In the genomic region with DNA sequence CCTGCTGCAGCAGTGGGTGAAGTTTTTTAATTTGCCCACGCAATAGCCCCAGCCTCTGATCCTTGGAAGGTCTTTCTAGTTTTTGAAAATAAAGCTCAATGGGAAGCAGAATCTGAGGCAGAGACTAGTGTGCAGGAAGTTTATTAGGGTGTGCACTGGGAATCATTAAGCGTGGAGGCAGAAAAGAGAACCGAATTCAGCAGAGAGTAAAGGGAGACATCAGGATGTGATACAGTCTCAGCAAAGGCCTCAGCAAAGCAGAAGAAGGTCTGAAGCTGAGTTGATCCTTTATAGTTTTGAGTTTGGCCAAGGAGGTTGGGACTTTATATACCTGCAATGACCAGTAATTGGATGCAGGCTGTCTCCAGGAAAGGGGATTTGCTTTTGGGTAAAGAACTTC, we compare ENCODE assay signal across 26 cellular contexts. TPM values are rescaled to one million over a fixed set of nuclear protein-coding genes. Genes with fewer than 3 reads are reported as not detected.
DNase-seq lines count a peak whose midpoint lies in the region; ATAC-seq, FAIRE-seq and TF ChIP-seq lines count a peak whose summit lies in the region.
"Had no signal": no experiment of that assay in that cellular context is flagged by ENCODE, and none has a peak within 500 bp of the region (broad histone marks: within the 10 kb centered on the region; RNA-seq: fewer than 3 reads in every experiment).

No MANE protein-coding gene starts in this region.

- no peaks in the 10 kb centered on the region for H3K9me3 Mint-ChIP-seq in CD4-positive, CD25-positive, alpha-beta regulatory T cell
- no peaks in the 10 kb centered on the region for H3K9me3 Mint-ChIP-seq in activated T-helper 17 cell treated with anti-CD3 and anti-CD28 coated beads, Interleukin-2, amount 50 U/mL, for 72 hours
- no peaks in the 10 kb centered on the region for H3K9me3 Mint-ChIP-seq in stimulated activated memory B cell treated with anti-CD40 and anti-IgM and Interleukin-4, amounts not matched to agents 10 μg/mL and 1 μg/mL and 100 μg/mL, for 72 hours

- H3K27me3 Mint-ChIP-seq in CD4-positive, CD25-positive, alpha-beta regulatory T cell: no peaks in the 10 kb centered on the region
- H3K27me3 Mint-ChIP-seq in activated T-helper 17 cell treated with anti-CD3 and anti-CD28 coated beads, Interleukin-2, amount 50 U/mL, for 72 hours: no peaks in the 10 kb centered on the region
- H3K27me3 Mint-ChIP-seq in stimulated activated memory B cell treated with anti-CD40 and anti-IgM and Interleukin-4, amounts not matched to agents 10 μg/mL and 1 μg/mL and 100 μg/mL, for 72 hours: no peaks in the 10 kb centered on the region

- no peaks in the 10 kb centered on the region for H3K9me3 ChIP-seq in CD4-positive, CD25-positive, alpha-beta regulatory T cell (ENCODE audit: control insufficient read depth in 2 of 2, low read length in 2 of 2)
- no peaks in the 10 kb centered on the region for H3K9me3 ChIP-seq in Karpas-422 (ENCODE audit: low read length)
- H3K9me3 ChIP-seq: A549, MG63 had no signal

- H3K79me2 ChIP-seq in Karpas-422 (ENCODE audit: low read length): no peaks in the 10 kb centered on the region

- H2AFZ ChIP-seq in Karpas-422 (ENCODE audit: low read length): no peak overlapping the region
- H2AFZ ChIP-seq: GM23248 had no signal

- no peak for ATAC-seq in CD4-positive, CD25-positive, alpha-beta regulatory T cell (ENCODE audit: low read depth in 2 of 2)
- ATAC-seq in activated T-helper 17 cell treated with anti-CD3 and anti-CD28 coated beads, Interleukin-2, amount 50 U/mL, for 72 hours (replicated peaks): no peak
- ATAC-seq in stimulated activated memory B cell treated with anti-CD40 and anti-IgM and Interleukin-4, amounts not matched to agents 10 μg/mL and 1 μg/mL and 100 μg/mL, for 72 hours: peak; percentile 60
- ATAC-seq: A549, HepG2, K562 had no signal

- no peak overlapping the region for H3K4me3 Mint-ChIP-seq in CD4-positive, CD25-positive, alpha-beta regulatory T cell
- H3K4me3 Mint-ChIP-seq in activated T-helper 17 cell treated with anti-CD3 and anti-CD28 coated beads, Interleukin-2, amount 50 U/mL, for 72 hours: no peak overlapping the region
- H3K4me3 Mint-ChIP-seq in stimulated activated memory B cell treated with anti-CD40 and anti-IgM and Interleukin-4, amounts not matched to agents 10 μg/mL and 1 μg/mL and 100 μg/mL, for 72 hours: no peak overlapping the region
- H3K4me3 Mint-ChIP-seq: CD14-positive monocyte had no signal

- H3K27ac ChIP-seq in CD4-positive, CD25-positive, alpha-beta regulatory T cell (ENCODE audit: insufficient read depth, low read length, poor library complexity, severe bottlenecking): no peak overlapping the region
- no peak overlapping the region for H3K27ac ChIP-seq in Karpas-422 (ENCODE audit: low read length)
- H3K27ac ChIP-seq: A549, GM23248, SK-N-MC had no signal

- peak overlapping the region in 2 of 3 donors; percentile 21 to 37 for H3K27ac Mint-ChIP-seq in CD4-positive, CD25-positive, alpha-beta regulatory T cell
- peak overlapping the region; percentile 35 for H3K27ac Mint-ChIP-seq in activated T-helper 17 cell treated with anti-CD3 and anti-CD28 coated beads, Interleukin-2, amount 50 U/mL, for 72 hours
- H3K27ac Mint-ChIP-seq in stimulated activated memory B cell treated with anti-CD40 and anti-IgM and Interleukin-4, amounts not matched to agents 10 μg/mL and 1 μg/mL and 100 μg/mL, for 72 hours: peak overlapping the region; percentile 68
- H3K27ac Mint-ChIP-seq: CD14-positive monocyte had no signal

- no peak overlapping the region for H3K4me2 ChIP-seq in Karpas-422 (ENCODE audit: low read depth, low read length, poor library complexity, severe bottlenecking)
- H3K4me2 ChIP-seq: A549 had no signal

- no peak for TF ChIP-seq POLR2A in GM12892 (IDR thresholded peaks at IDR 0.05; ENCODE audit: low read depth, low read length)

- no peaks in the 10 kb centered on the region for H4K20me1 ChIP-seq in Karpas-422 (ENCODE audit: insufficient read depth, low read depth, low read length)

- H3K36me3 Mint-ChIP-seq in CD4-positive, CD25-positive, alpha-beta regulatory T cell: no peaks in the 10 kb centered on the region
- no peaks in the 10 kb centered on the region for H3K36me3 Mint-ChIP-seq in activated T-helper 17 cell treated with anti-CD3 and anti-CD28 coated beads, Interleukin-2, amount 50 U/mL, for 72 hours (ENCODE audit: low read depth)
- H3K36me3 Mint-ChIP-seq in stimulated activated memory B cell treated with anti-CD40 and anti-IgM and Interleukin-4, amounts not matched to agents 10 μg/mL and 1 μg/mL and 100 μg/mL, for 72 hours: peaks cover 4% of the 10 kb centered on the region

- no peaks in the 10 kb centered on the region for H3K27me3 ChIP-seq in CD4-positive, CD25-positive, alpha-beta regulatory T cell (ENCODE audit: control insufficient read depth, insufficient read depth, low read length)
- H3K27me3 ChIP-seq in Karpas-422 (ENCODE audit: low read length): no peaks in the 10 kb centered on the region
- H3K27me3 ChIP-seq: MG63 had no signal

- H3K4me1 ChIP-seq in CD4-positive, CD25-positive, alpha-beta regulatory T cell (ENCODE audit: control insufficient read depth, insufficient read depth, low read length, poor library complexity, severe bottlenecking): peaks cover 7% of the 10 kb centered on the region
- peaks cover 3% of the 10 kb centered on the region; the same call in 1 of the 2 replicates for H3K4me1 ChIP-seq in Karpas-422 (ENCODE audit: low read length)
- H3K4me1 ChIP-seq: A549 had no signal

- no peaks in the 10 kb centered on the region for H3K36me3 ChIP-seq in CD4-positive, CD25-positive, alpha-beta regulatory T cell (ENCODE audit: control insufficient read depth, insufficient read depth, low read length)
- no peaks in the 10 kb centered on the region for H3K36me3 ChIP-seq in Karpas-422 (ENCODE audit: insufficient read depth, low read length)
- H3K36me3 ChIP-seq: MG63 had no signal

- no peaks in the 10 kb centered on the region for H3K9me2 ChIP-seq in Karpas-422 (replicated peaks; ENCODE audit: insufficient read depth, low read length)

- no peak overlapping the region for H3K4me3 ChIP-seq in CD4-positive, CD25-positive, alpha-beta regulatory T cell (ENCODE audit: low read depth, low read length)
- H3K4me3 ChIP-seq in Karpas-422 (ENCODE audit: low read length): no peak overlapping the region
- H3K4me3 ChIP-seq: A549, GM23248, K562, MG63, SK-N-MC had no signal

- peak; percentile 92 for FAIRE-seq in GM12892 (lab: Jason Lieb, UNC)
- FAIRE-seq: A549, HepG2, K562, RCC 7860 had no signal

- peaks cover 12 to 17% (median 15%) of the 10 kb centered on the region in 4 donors for H3K4me1 Mint-ChIP-seq in CD4-positive, CD25-positive, alpha-beta regulatory T cell
- peaks cover 14% of the 10 kb centered on the region for H3K4me1 Mint-ChIP-seq in activated T-helper 17 cell treated with anti-CD3 and anti-CD28 coated beads, Interleukin-2, amount 50 U/mL, for 72 hours
- H3K4me1 Mint-ChIP-seq in stimulated activated memory B cell treated with anti-CD40 and anti-IgM and Interleukin-4, amounts not matched to agents 10 μg/mL and 1 μg/mL and 100 μg/mL, for 72 hours: peaks cover 72% of the 10 kb centered on the region

- no peak overlapping the region for H3K9ac ChIP-seq in Karpas-422 (ENCODE audit: low read length)
- H3K9ac ChIP-seq: GM23248 had no signal

- no peak for DNase-seq in CD4-positive, CD25-positive, alpha-beta regulatory T cell
- DNase-seq in GM12892 (ENCODE audit: insufficient read length) (no peak), NCI-H1105 (lab: John Stamatoyannopoulos, UW) (no peak), NCI-H1436 (lab: John Stamatoyannopoulos, UW) (no peak), Karpas-422 (no peak)
- DNase-seq: AML-193, DMS53, EL, GDM1, GM23248, H7, MG63, NCI-H1694, NCI-H2029 treated with DMSO at 0.1 percent for 48 hours, NCI-H446 treated with DMSO at 0.1 percent for 48 hours, NCI-H526 treated with DMSO at 0.1 percent for 48 hours, SIG-M5 had no signal

RNA-seq across cellular contexts. Expression of a gene that starts 4.9 kb away (rescaled TPM):
- 7.1 TPM for total RNA-seq in CD4-positive, CD25-positive, alpha-beta regulatory T cell
- 1 to 10 TPM; 2.7 to 5.7 (median 4.6) TPM for polyA plus RNA-seq in CD4-positive, CD25-positive, alpha-beta regulatory T cell
- 52.2 TPM for polyA plus RNA-seq in GM12892 (2012; ENCODE audit: missing spikeins)
- 10 to 100 TPM; 10.4 to 14.2 TPM for total RNA-seq in activated T-helper 17 cell treated with anti-CD3 and anti-CD28 coated beads, Interleukin-2, amount 50 U/mL, for 72 hours
- total RNA-seq in Karpas-422 (2014; rRNA removed; shearing (Covaris generic); ENCODE audit: low replicate concordance): not detected in 2 replicates
- total RNA-seq: GM23248, H7, HepG2, HT1080 had no signal
- polyA plus RNA-seq: CD14-positive monocyte, GM23248, HepG2, K562 had no signal

RNA-seq across cellular contexts. Expression of a gene that starts 57.6 kb away (rescaled TPM):
- total RNA-seq in CD4-positive, CD25-positive, alpha-beta regulatory T cell: 52.4 TPM
- polyA plus RNA-seq in CD4-positive, CD25-positive, alpha-beta regulatory T cell: 100 to 1,000 TPM in 1 of 4 donors, 10 to 100 TPM in 3; 84.5 to 123 (median 92.9) TPM
- 47.1 TPM for polyA plus RNA-seq in GM12892 (2012; ENCODE audit: missing spikeins)
- total RNA-seq in activated T-helper 17 cell treated with anti-CD3 and anti-CD28 coated beads, Interleukin-2, amount 50 U/mL, for 72 hours: 10 to 100 TPM; 34.6 to 65.3 TPM
- total RNA-seq in Karpas-422 (2014; rRNA removed; shearing (Covaris generic); ENCODE audit: low replicate concordance): 102 and 127 TPM in 2 replicates

RNA-seq across cellular contexts. Expression of a gene that starts 57.7 kb away (rescaled TPM):
- total RNA-seq in CD4-positive, CD25-positive, alpha-beta regulatory T cell: 9.7 TPM
- polyA plus RNA-seq in CD4-positive, CD25-positive, alpha-beta regulatory T cell: 10 to 100 TPM; 21.1 to 27.0 (median 25.6) TPM
- 21.9 TPM for polyA plus RNA-seq in GM12892 (2012; ENCODE audit: missing spikeins)
- 10 to 100 TPM; 18.1 to 19.8 TPM for total RNA-seq in activated T-helper 17 cell treated with anti-CD3 and anti-CD28 coated beads, Interleukin-2, amount 50 U/mL, for 72 hours
- 17.1 and 87.4 TPM in 2 replicates for total RNA-seq in Karpas-422 (2014; rRNA removed; shearing (Covaris generic); ENCODE audit: low replicate concordance)
